ENCODE assay signal across 2 cellular contexts in genomic region chr6:43050981-43051380, GRCh38.
A peak's percentile ranks its signal among the peaks of the same experiment; 100 is the strongest.
TF ChIP-seq lines count a peak whose summit lies in the region.

No MANE protein-coding gene starts in this region.

TF ChIP-seq in K562, 482 proteins besides CTCF, POLR2A, EP300 and RAD21:
- TF ChIP-seq POLR2G (IDR thresholded peaks at IDR 0.05; ENCODE audit: low read depth, low read length) (peak; percentile 50), HDAC1 (IDR thresholded peaks at IDR 0.05) (no peak), RBFOX2 (IDR thresholded peaks at IDR 0.05; ENCODE audit: low read depth, low read length) (peak; percentile 42; the same call in 1 of the 2 replicates)

TF ChIP-seq in HEK293T, 16 proteins besides CTCF, POLR2A, EP300 and RAD21:
- TF ChIP-seq HDGF (IDR thresholded peaks at IDR 0.05; ENCODE audit: borderline replicate concordance), result no peak
- TF ChIP-seq L3MBTL2 (conservative IDR thresholded peaks at IDR 0.05), result no peak
- TF ChIP-seq ZNF384 (IDR thresholded peaks at IDR 0.05), result no peak
- TF ChIP-seq PKNOX1 (IDR thresholded peaks at IDR 0.05), result no peak
- no peak for TF ChIP-seq CTBP1 (IDR thresholded peaks at IDR 0.05; ENCODE audit: borderline replicate concordance)
- TF ChIP-seq FOXK2 (IDR thresholded peaks at IDR 0.05), result no peak
- TF ChIP-seq BHLHE40 (IDR thresholded peaks at IDR 0.05; ENCODE audit: borderline replicate concordance), result no peak
- TF ChIP-seq TARDBP (IDR thresholded peaks at IDR 0.05), result no peak
- TF ChIP-seq ARNT (IDR thresholded peaks at IDR 0.05), result no peak
- TF ChIP-seq SP1 (IDR thresholded peaks at IDR 0.05), result no peak
- no peak for TF ChIP-seq FOXM1 (IDR thresholded peaks at IDR 0.05; ENCODE audit: borderline replicate concordance)
- TF ChIP-seq SUZ12 (IDR thresholded peaks at IDR 0.05), result no peak
- TF ChIP-seq ELF4 (IDR thresholded peaks at IDR 0.05), result no peak
- no peak for TF ChIP-seq LEF1 (IDR thresholded peaks at IDR 0.05; ENCODE audit: borderline replicate concordance)
- TF ChIP-seq FOXA1 (IDR thresholded peaks at IDR 0.05), result no peak
